ENCODE assay signal across 1 cellular context in the genomic region with DNA sequence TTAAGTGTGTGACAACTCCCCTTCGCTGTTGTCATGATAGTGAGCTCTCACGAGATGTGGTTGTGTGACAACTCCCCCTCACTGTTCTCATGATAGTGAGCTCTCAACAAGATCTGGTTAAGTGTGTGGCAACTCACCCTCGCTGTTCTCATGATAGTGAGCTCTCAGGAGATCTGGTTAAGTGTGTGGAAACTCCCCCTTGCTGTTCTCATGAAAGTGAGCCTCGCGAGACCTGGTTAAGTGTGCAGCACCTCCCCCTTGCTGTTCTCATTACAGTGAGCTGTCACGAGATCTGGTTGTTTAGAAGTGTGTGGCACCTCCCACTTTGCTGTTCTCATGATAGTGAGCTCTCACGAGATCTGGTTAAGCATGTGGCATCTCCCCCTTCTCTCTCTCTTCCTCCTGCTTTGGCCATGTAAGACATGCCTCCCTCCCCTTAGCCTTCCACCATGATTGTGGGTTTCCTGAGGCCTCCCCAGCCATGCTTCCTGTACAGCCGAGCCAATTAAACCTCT.
TF ChIP-seq lines count a peak whose summit lies in the region.

No MANE protein-coding gene starts in this region.

TF ChIP-seq in endothelial cell of umbilical vein, 7 proteins besides CTCF, POLR2A, EP300 and RAD21 (continued from another document):
- TF ChIP-seq GATA2 (IDR thresholded peaks at IDR 0.05; ENCODE audit: insufficient read depth, insufficient read length, low read depth, low read length): no peak
